13 cellular contexts compared by ENCODE assay signal in genomic region chr16:11571549-11571948, GRCh38. TPM values are rescaled to one million over a fixed set of nuclear protein-coding genes. Genes with fewer than 3 reads are reported as not detected.
DNase-seq lines count a peak whose midpoint lies in the region; ATAC-seq and TF ChIP-seq lines count a peak whose summit lies in the region.
"Had no signal": no experiment of that assay in that cellular context is flagged by ENCODE, and none has a peak within 500 bp of the region (broad histone marks: within the 10 kb centered on the region; RNA-seq: fewer than 3 reads in every experiment).

No MANE protein-coding gene starts in this region.

- no peak for ATAC-seq in T-helper 17 cell
- ATAC-seq in stimulated activated naive B cell treated with anti-CD40 and anti-IgM and Interleukin-4, amounts not matched to agents 10 μg/mL and 1 μg/mL and 100 μg/mL, for 72 hours (replicated peaks), result no peak
- ATAC-seq: left colon, psoas muscle had no signal

- H3K27ac ChIP-seq in substantia nigra (ENCODE audit: low read depth, low read length, poor library complexity, severe bottlenecking), result no peak overlapping the region
- H3K27ac ChIP-seq: psoas muscle had no signal

- CTCF ChIA-PET in activated naive CD4-positive, alpha-beta T cell treated with anti-CD3 and anti-CD28 coated beads for 36 hours (lab: Charles Lee), result no interaction called here

- peaks cover 62% of the 10 kb centered on the region for H3K4me1 Mint-ChIP-seq in activated naive CD4-positive, alpha-beta T cell treated with anti-CD3 and anti-CD28 coated beads for 36 hours (ENCODE audit: low read depth)
- H3K4me1 Mint-ChIP-seq in T-helper 17 cell (peaks cover 27% of the 10 kb centered on the region), mesothelial cell of epicardium (peaks cover under 1% of the 10 kb centered on the region)
- H3K4me1 Mint-ChIP-seq in stimulated activated naive B cell treated with anti-CD40 and anti-IgM and Interleukin-4, amounts not matched to agents 10 μg/mL and 1 μg/mL and 100 μg/mL, for 72 hours, result peaks cover 48 to 91% of the 10 kb centered on the region in 2 donors

- peak overlapping the region; percentile 18 for H3K27ac Mint-ChIP-seq in activated naive CD4-positive, alpha-beta T cell treated with anti-CD3 and anti-CD28 coated beads for 36 hours
- H3K27ac Mint-ChIP-seq in T-helper 17 cell (peak overlapping the region; percentile 86), mesothelial cell of epicardium (peak overlapping the region; percentile 28)
- H3K27ac Mint-ChIP-seq in stimulated activated naive B cell treated with anti-CD40 and anti-IgM and Interleukin-4, amounts not matched to agents 10 μg/mL and 1 μg/mL and 100 μg/mL, for 72 hours, result peak overlapping the region; percentile 84

- intact Hi-C loops in activated naive CD4-positive, alpha-beta T cell treated with anti-CD3 and anti-CD28 coated beads for 36 hours (cut with micrococcal nuclease), result no loop called here

- no peak for TF ChIP-seq CTCF in mesothelial cell of epicardium (IDR thresholded peaks at IDR 0.05; ENCODE audit: unreplicated experiment)

- peaks cover 26% of the 10 kb centered on the region for H3K36me3 Mint-ChIP-seq in activated naive CD4-positive, alpha-beta T cell treated with anti-CD3 and anti-CD28 coated beads for 36 hours (ENCODE audit: low read depth)
- H3K36me3 Mint-ChIP-seq in T-helper 17 cell (ENCODE audit: low read depth) (peaks cover 5% of the 10 kb centered on the region), mesothelial cell of epicardium (peaks cover 9% of the 10 kb centered on the region)
- H3K36me3 Mint-ChIP-seq in stimulated activated naive B cell treated with anti-CD40 and anti-IgM and Interleukin-4, amounts not matched to agents 10 μg/mL and 1 μg/mL and 100 μg/mL, for 72 hours, result peaks cover 56 to 68% of the 10 kb centered on the region in 2 donors

- DNase-seq in activated naive CD4-positive, alpha-beta T cell treated with anti-CD3 and anti-CD28 coated beads for 36 hours, result no peak
- DNase-seq in activated naive CD4-positive, alpha-beta T cell treated with Interleukin-2 at 50 U/mL for 16 hours, result no peak
- DNase-seq in T-helper 17 cell (no peak), mesothelial cell of epicardium (ENCODE audit: low spot score in 2 of 2, unreplicated experiment in 2 of 2) (no peak), nucleus accumbens (lab: John Stamatoyannopoulos, UW) (no peak), GM19238 (ENCODE audit: insufficient read length, low spot score) (no peak), substantia nigra (lab: John Stamatoyannopoulos, UW) (no peak)
- no peak for DNase-seq in stimulated activated naive B cell treated with anti-CD40 and anti-IgM and Interleukin-4, amounts not matched to agents 10 μg/mL and 1 μg/mL and 100 μg/mL, for 72 hours
- DNase-seq: left colon, NCI-H446, SIG-M5 had no signal

- no peak overlapping the region for H3K4me3 Mint-ChIP-seq in activated naive CD4-positive, alpha-beta T cell treated with anti-CD3 and anti-CD28 coated beads for 36 hours
- H3K4me3 Mint-ChIP-seq in T-helper 17 cell (no peak overlapping the region), mesothelial cell of epicardium (no peak overlapping the region)
- peak overlapping the region in 1 of 2 donors; percentile 21 for H3K4me3 Mint-ChIP-seq in stimulated activated naive B cell treated with anti-CD40 and anti-IgM and Interleukin-4, amounts not matched to agents 10 μg/mL and 1 μg/mL and 100 μg/mL, for 72 hours

- no peaks in the 10 kb centered on the region for H3K27me3 Mint-ChIP-seq in activated naive CD4-positive, alpha-beta T cell treated with anti-CD3 and anti-CD28 coated beads for 36 hours (ENCODE audit: low read depth)
- H3K27me3 Mint-ChIP-seq in T-helper 17 cell (no peaks in the 10 kb centered on the region), mesothelial cell of epicardium (ENCODE audit: low read depth) (no peaks in the 10 kb centered on the region)
- no peaks in the 10 kb centered on the region for H3K27me3 Mint-ChIP-seq in stimulated activated naive B cell treated with anti-CD40 and anti-IgM and Interleukin-4, amounts not matched to agents 10 μg/mL and 1 μg/mL and 100 μg/mL, for 72 hours
- H3K27me3 Mint-ChIP-seq: stimulated activated naive CD8-positive, alpha-beta T cell treated with anti-CD3 and anti-CD28 coated beads, Interleukin-15, Interleukin-2, amounts not matched to agents 100 ng/mL and 50 ng/mL, for 24 hours had no signal

- H3K9me3 ChIP-seq in T-helper 17 cell (ENCODE audit: control insufficient read depth, low read length, poor library complexity, severe bottlenecking), result no peaks in the 10 kb centered on the region
- H3K9me3 ChIP-seq: psoas muscle had no signal

- H3K9me3 Mint-ChIP-seq in activated naive CD4-positive, alpha-beta T cell treated with anti-CD3 and anti-CD28 coated beads for 36 hours, result no peaks in the 10 kb centered on the region
- H3K9me3 Mint-ChIP-seq in mesothelial cell of epicardium, result no peaks in the 10 kb centered on the region
- H3K9me3 Mint-ChIP-seq in stimulated activated naive B cell treated with anti-CD40 and anti-IgM and Interleukin-4, amounts not matched to agents 10 μg/mL and 1 μg/mL and 100 μg/mL, for 72 hours, result no peaks in the 10 kb centered on the region
- H3K9me3 Mint-ChIP-seq: stimulated activated naive CD8-positive, alpha-beta T cell treated with anti-CD3 and anti-CD28 coated beads, Interleukin-15, Interleukin-2, amounts not matched to agents 100 ng/mL and 50 ng/mL, for 24 hours had no signal

RNA-seq across cellular contexts. Expression of gene LITAF, which starts 15.2 kb away (rescaled TPM):
- 100 to 1,000 TPM; 171 to 174 TPM for total RNA-seq in activated naive CD4-positive, alpha-beta T cell treated with anti-CD3 and anti-CD28 coated beads for 36 hours
- total RNA-seq in T-helper 17 cell (100 to 1,000 TPM in 1 of 2 donors, 10 to 100 TPM in 1; 93.1 to 155 TPM), mesothelial cell of epicardium (60.8 to 71.0 TPM (median 62.0 TPM) in 3 replicates)

Comparison
In these comparisons a context has a peak if more than half of its experiments do, and no peak if none do; other contexts are left out.
1. H3K27ac Mint-ChIP-seq: peak in every context shown above with its lines; median percentile 86 in T-helper 17 cell; 84 in stimulated activated naive B cell treated with anti-CD40 and anti-IgM and Interleukin-4, amounts not matched to agents 10 μg/mL and 1 μg/mL and 100 μg/mL, for 72 hours; 28 in mesothelial cell of epicardium; 18 in activated naive CD4-positive, alpha-beta T cell treated with anti-CD3 and anti-CD28 coated beads for 36 hours.